Comparison of ENCODE assay signal across 20 cellular contexts in genomic region chr9:32434892-32435291, GRCh38.
"Had no signal": no experiment of that assay in that cellular context is flagged by ENCODE, and none has a peak within 500 bp of the region (broad histone marks: within the 10 kb centered on the region; RNA-seq: fewer than 3 reads in every experiment).

No MANE protein-coding gene starts in this region.

- H3K27ac ChIP-seq: WERI-Rb-1 had no signal

- ATAC-seq: activated CD8-positive, alpha-beta T cell treated with anti-CD3 and anti-CD28 coated beads for 36 hours; activated T-cell treated with anti-CD3 and anti-CD28 coated beads, Interleukin-2, amount 50 U/mL, for 72 hours; T-helper 17 cell had no signal

- DNase-seq: activated CD4-positive, alpha-beta T cell treated with anti-CD3 and anti-CD28 coated beads for 4 hours; activated CD8-positive, alpha-beta memory T cell treated with anti-CD3 and anti-CD28 coated beads, Interleukin-2, amount 50 U/mL, for 4 hours; activated CD8-positive, alpha-beta T cell treated with anti-CD3 and anti-CD28 coated beads for 36 hours; activated gamma-delta T cell treated with Interleukin-2 at 50 U/mL for 16 hours; activated naive CD4-positive, alpha-beta T cell treated with anti-CD3 and anti-CD28 coated beads, Interleukin-2, amount 10 ng/mL, durations not matched to agents 7 days and 5 days; activated naive CD8-positive, alpha-beta T cell treated with anti-CD3 and anti-CD28 coated beads for 36 hours; activated T-cell treated with anti-CD3 and anti-CD28 coated beads, Interleukin-2, amount 50 U/mL, for 72 hours; anterior cingulate cortex; Kasumi-1; KBM-7; NCI-H146; NCI-H187 treated with DMSO at 0.1 percent for 48 hours; NCI-H2171; NCI-H2227 treated with DMSO at 0.1 percent for 48 hours; NCI-H526; NCI-H774; SIG-M5; T-helper 17 cell; T1000; WERI-Rb-1 had no signal
